24 cellular contexts compared by ENCODE assay signal in the genomic region with DNA sequence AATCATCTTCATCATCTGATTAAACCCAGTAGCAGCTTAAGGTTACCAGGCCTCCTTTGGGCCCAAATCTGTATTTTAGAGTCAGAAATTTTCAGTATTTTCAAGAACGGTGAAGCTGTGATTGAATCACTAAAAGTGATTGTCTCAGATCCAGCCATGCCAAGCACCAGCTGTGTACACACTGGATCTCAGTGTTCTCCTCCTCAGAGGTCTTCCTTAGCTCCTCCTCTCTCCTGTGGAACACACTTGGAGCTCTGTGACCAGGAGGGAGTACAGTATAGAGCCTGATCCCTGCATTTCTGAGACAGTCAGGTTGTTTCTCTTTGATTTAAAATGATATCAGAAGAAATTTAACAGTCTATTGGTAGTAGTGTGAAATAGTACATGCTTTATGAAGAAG.
DNase-seq lines count a peak whose midpoint lies in the region; FAIRE-seq and TF ChIP-seq lines count a peak whose summit lies in the region.
"Had no signal": no experiment of that assay in that cellular context is flagged by ENCODE, and none has a peak within 500 bp of the region (broad histone marks: within the 10 kb centered on the region; RNA-seq: fewer than 3 reads in every experiment).

No MANE protein-coding gene starts in this region.

- peak overlapping the region; percentile 58 for H2AFZ ChIP-seq in osteoblast (ENCODE audit: low read length)

- DNase-seq in DMS53 (lab: John Stamatoyannopoulos, UW), result peak; percentile 16
- no peak for DNase-seq in DMS53 treated with DMSO at 0.1 percent for 48 hours (lab: John Stamatoyannopoulos, UW; ENCODE audit: unreplicated experiment)
- DNase-seq in SK-MEL-5 (ENCODE audit: low read depth, low spot score), result peak; percentile 24
- DNase-seq in osteoblast (ENCODE audit: insufficient read length, low spot score, missing footprints), result no peak
- no peak for DNase-seq in SKM-1 (lab: John Stamatoyannopoulos, UW; ENCODE audit: unreplicated experiment)
- no peak for DNase-seq in D721Med (ENCODE audit: insufficient read length, low spot score)
- DNase-seq in NCI-H526 (lab: John Stamatoyannopoulos, UW), result no peak
- DNase-seq: AML-193; Caco-2; Calu3; CD4-positive, alpha-beta T cell; CD8-positive, alpha-beta T cell; DMS 273 treated with DMSO at 0.1 percent for 48 hours; DMS153; DMS79; DND-41; GDM1 had no signal

- no peak overlapping the region for H3K4me2 ChIP-seq in osteoblast (ENCODE audit: insufficient read depth, low read length)
- H3K4me2 ChIP-seq: A549; BLaER1 treated with 17β-estradiol and CSF1 and Interleukin-3, amounts not matched to agents 10 nM and 100 nM had no signal

- H3K4me1 ChIP-seq in osteoblast (ENCODE audit: insufficient read depth, low read length), result peaks cover 47% of the 10 kb centered on the region
- H3K4me1 ChIP-seq: A549; BLaER1 treated with 17β-estradiol and CSF1 and Interleukin-3, amounts not matched to agents 10 nM and 100 nM; Caco-2 had no signal

- H3K9me3 ChIP-seq in osteoblast (ENCODE audit: low read depth, low read length), result no peaks in the 10 kb centered on the region
- H3K9me3 ChIP-seq: A549; BLaER1 treated with 17β-estradiol and CSF1 and Interleukin-3, amounts not matched to agents 10 nM and 100 nM; Caco-2 had no signal

- H4K20me1 ChIP-seq in osteoblast (ENCODE audit: insufficient read depth, low read length), result no peaks in the 10 kb centered on the region
- H4K20me1 ChIP-seq: BLaER1 treated with 17β-estradiol and CSF1 and Interleukin-3, amounts not matched to agents 10 nM and 100 nM had no signal

- no peak for FAIRE-seq in D721Med (lab: Jason Lieb, UNC)
- FAIRE-seq: A549, GM12878, GM12892, GM18507 had no signal

- in situ Hi-C loops in SK-MEL-5 (cut with HindIII; ENCODE audit: low pct_unique_long_range_greater_than_20kb, low sequenced_read_pairs), result no loop called here

- H3K27ac ChIP-seq in osteoblast (ENCODE audit: low read depth, low read length), result peak overlapping the region; percentile 75
- H3K27ac ChIP-seq: 22Rv1; A549; BLaER1 treated with 17β-estradiol and CSF1 and Interleukin-3, amounts not matched to agents 10 nM and 100 nM; C4-2B had no signal

- no peak for TF ChIP-seq CTCF in osteoblast (IDR thresholded peaks at IDR 0.05; ENCODE audit: extremely low read depth, low read depth, low read length)
- TF ChIP-seq CTCF in D721Med (IDR thresholded peaks at IDR 0.05; ENCODE audit: insufficient read depth, missing control alignments), result no peak

- H3K4me3 ChIP-seq in osteoblast (ENCODE audit: insufficient read depth, low read length), result no peak overlapping the region
- H3K4me3 ChIP-seq: A549; BLaER1 treated with 17β-estradiol and CSF1 and Interleukin-3, amounts not matched to agents 10 nM and 100 nM; GM12878 had no signal

- no peaks in the 10 kb centered on the region for H3K27me3 ChIP-seq in osteoblast (ENCODE audit: insufficient read depth, low read length)
- H3K27me3 ChIP-seq: BLaER1 treated with 17β-estradiol and CSF1 and Interleukin-3, amounts not matched to agents 10 nM and 100 nM had no signal

- H3K36me3 ChIP-seq in osteoblast (ENCODE audit: insufficient read depth, low read length), result no peaks in the 10 kb centered on the region
- H3K36me3 ChIP-seq: BLaER1 treated with 17β-estradiol and CSF1 and Interleukin-3, amounts not matched to agents 10 nM and 100 nM had no signal

- H3K79me2 ChIP-seq in osteoblast (ENCODE audit: insufficient read depth, low read length), result no peaks in the 10 kb centered on the region

Comparison
In these comparisons a context has a peak if more than half of its experiments do, and no peak if none do; other contexts are left out.
1. DNase-seq: peak in DMS53 (single experiment) and SK-MEL-5 (single experiment); none in DMS53 treated with DMSO at 0.1 percent for 48 hours (single experiment), osteoblast (single experiment), SKM-1 (single experiment), D721Med (single experiment) and NCI-H526 (0 of 2).